1 cellular context compared by ENCODE assay signal in genomic region chr18:23861326-23861725, GRCh38.
TF ChIP-seq lines count a peak whose summit lies in the region.

No MANE protein-coding gene starts in this region.

TF ChIP-seq in GM23338, 12 proteins besides CTCF, POLR2A, EP300 and RAD21 (continued from another document):
- no peak for TF ChIP-seq ZNF462 (CRISPR knock-in tag; IDR thresholded peaks at IDR 0.05)
- TF ChIP-seq EZH2phosphoT487 (IDR thresholded peaks at IDR 0.05; ENCODE audit: unreplicated experiment): no peak
- TF ChIP-seq ZNF114 (CRISPR knock-in tag; IDR thresholded peaks at IDR 0.05): no peak
- no peak for TF ChIP-seq JUNB (IDR thresholded peaks at IDR 0.05; ENCODE audit: unreplicated experiment)
- TF ChIP-seq ETS1 (IDR thresholded peaks at IDR 0.05): no peak
- no peak for TF ChIP-seq POLR2AphosphoS5 (IDR thresholded peaks at IDR 0.05; ENCODE audit: low read depth)
